Comparison of ENCODE assay signal across 24 cellular contexts in genomic region chr3:15153103-15153502, GRCh38.
"Had no signal": no experiment of that assay in that cellular context is flagged by ENCODE, and none has a peak within 500 bp of the region (broad histone marks: within the 10 kb centered on the region; RNA-seq: fewer than 3 reads in every experiment).

No MANE protein-coding gene starts in this region.

- DNase-seq: colonic mucosa; cortex of kidney; effector CD8-positive, alpha-beta T cell; effector memory CD8-positive, alpha-beta T cell; endodermal cell; esophagus squamous epithelium; foreskin fibroblast; foreskin melanocyte; gastrocnemius medialis; glutamatergic neuron; head of caudate nucleus; heart right ventricle; hippocampal formation; left cardiac atrium; left lung; left ventricle myocardium superior; lower lobe of right lung; mesenchymal stem cell; mucosa of descending colon; naive B cell had no signal

- ATAC-seq: effector memory CD8-positive, alpha-beta T cell; esophagus mucosa; gastrocnemius medialis; heart right ventricle; left cardiac atrium; left lung; left ventricle myocardium superior; lower lobe of right lung; mucosa of descending colon had no signal

- FAIRE-seq: islet of Langerhans, keratinocyte had no signal

- H3K27me3 ChIP-seq: colonic mucosa had no signal

- H3K36me3 ChIP-seq: colonic mucosa, esophagus squamous epithelium, gastrocnemius medialis, heart right ventricle, left lung, lower lobe of right lung had no signal

- H3K9me3 ChIP-seq: colonic mucosa, esophagus squamous epithelium, gastrocnemius medialis, left lung, lower lobe of right lung, mucosa of descending colon had no signal

- H3K4me3 ChIP-seq: colonic mucosa, esophagus squamous epithelium, gastrocnemius medialis, heart right ventricle, left lung, lower lobe of right lung, mucosa of descending colon had no signal

- H3K4me1 ChIP-seq: colonic mucosa, esophagus squamous epithelium, gastrocnemius medialis, left lung, lower lobe of right lung had no signal

- H3K27ac ChIP-seq: colonic mucosa, epithelial cell of prostate, esophagus squamous epithelium, gastrocnemius medialis, heart right ventricle, left lung, lower lobe of right lung had no signal
